Comparison of ENCODE assay signal across 15 cellular contexts in genomic region chr5:126461838-126462237, GRCh38. TPM values are rescaled to one million over a fixed set of nuclear protein-coding genes. Genes with fewer than 3 reads are reported as not detected.
DNase-seq lines count a peak whose midpoint lies in the region; ATAC-seq and TF ChIP-seq lines count a peak whose summit lies in the region.
"Had no signal": no experiment of that assay in that cellular context is flagged by ENCODE, and none has a peak within 500 bp of the region (broad histone marks: within the 10 kb centered on the region; RNA-seq: fewer than 3 reads in every experiment).

No MANE protein-coding gene starts in this region.

- H3K27ac Mint-ChIP-seq in osteocyte (ENCODE audit: unreplicated experiment): peak overlapping the region; percentile 72
- H3K27ac Mint-ChIP-seq: activated CD4-positive, alpha-beta T cell treated with anti-CD3 and anti-CD28 coated beads, Interleukin-2, amount 10 ng/mL, durations not matched to agents 7 days and 5 days; activated naive CD8-positive, alpha-beta T cell treated with anti-CD3 and anti-CD28 coated beads for 36 hours; H9 had no signal

- H3K9me3 Mint-ChIP-seq in osteocyte (ENCODE audit: unreplicated experiment): no peaks in the 10 kb centered on the region
- H3K9me3 Mint-ChIP-seq: activated CD4-positive, alpha-beta T cell treated with anti-CD3 and anti-CD28 coated beads, Interleukin-2, amount 10 ng/mL, durations not matched to agents 7 days and 5 days; activated naive CD8-positive, alpha-beta T cell treated with anti-CD3 and anti-CD28 coated beads for 36 hours; H9; stimulated activated effector memory CD8-positive, alpha-beta T cell treated with anti-CD3 and anti-CD28 coated beads, Interleukin-12 subunit alpha, Interleukin-12 subunit beta, amount 100 ng/mL, for 72 hours had no signal

- ATAC-seq in GM18511 (IDR thresholded peaks at IDR 0.05; ENCODE audit: unreplicated experiment) (peak; percentile 24), GM21737 (IDR thresholded peaks at IDR 0.05; ENCODE audit: unreplicated experiment) (peak; percentile 4), HG03520 (IDR thresholded peaks at IDR 0.05; ENCODE audit: unreplicated experiment) (peak; percentile 11), GM18867 (IDR thresholded peaks at IDR 0.05; ENCODE audit: unreplicated experiment) (no peak)
- ATAC-seq: stimulated activated effector memory CD8-positive, alpha-beta T cell treated with anti-CD3 and anti-CD28 coated beads, Interleukin-12 subunit alpha, Interleukin-12 subunit beta, amount 100 ng/mL, for 72 hours had no signal

- TF ChIP-seq CTCF in osteocyte (IDR thresholded peaks at IDR 0.05): no peak

- peaks cover 57% of the 10 kb centered on the region for H3K36me3 Mint-ChIP-seq in osteocyte (ENCODE audit: unreplicated experiment)

- no peak overlapping the region for H3K4me3 Mint-ChIP-seq in osteocyte (ENCODE audit: unreplicated experiment)
- H3K4me3 Mint-ChIP-seq: activated CD4-positive, alpha-beta T cell treated with anti-CD3 and anti-CD28 coated beads, Interleukin-2, amount 10 ng/mL, durations not matched to agents 7 days and 5 days; activated naive CD8-positive, alpha-beta T cell treated with anti-CD3 and anti-CD28 coated beads for 36 hours; H9; stimulated activated effector memory CD8-positive, alpha-beta T cell treated with anti-CD3 and anti-CD28 coated beads, Interleukin-12 subunit alpha, Interleukin-12 subunit beta, amount 100 ng/mL, for 72 hours had no signal

- DNase-seq in osteocyte (ENCODE audit: extremely low spot score, unreplicated experiment): no peak
- DNase-seq in activated CD4-positive, CD25-positive, alpha-beta regulatory T cell (lab: John Stamatoyannopoulos, UW): no peak
- no peak for DNase-seq in AG20443 (ENCODE audit: low spot score)
- DNase-seq in islet precursor cell: no peak
- DNase-seq: activated CD4-positive, alpha-beta T cell treated with anti-CD3 and anti-CD28 coated beads, Interleukin-2, amount 10 ng/mL, durations not matched to agents 7 days and 5 days; activated naive CD8-positive, alpha-beta T cell treated with anti-CD3 and anti-CD28 coated beads for 36 hours; H9; Kasumi-1; SJCRH30 had no signal

- no peaks in the 10 kb centered on the region for H3K27me3 Mint-ChIP-seq in osteocyte (ENCODE audit: unreplicated experiment)
- H3K27me3 Mint-ChIP-seq: activated CD4-positive, alpha-beta T cell treated with anti-CD3 and anti-CD28 coated beads, Interleukin-2, amount 10 ng/mL, durations not matched to agents 7 days and 5 days; activated naive CD8-positive, alpha-beta T cell treated with anti-CD3 and anti-CD28 coated beads for 36 hours had no signal

- H3K4me1 Mint-ChIP-seq in osteocyte (ENCODE audit: unreplicated experiment): peaks cover 30% of the 10 kb centered on the region

RNA-seq across cellular contexts. Expression of gene GRAMD2B, which starts 38.6 kb away (rescaled TPM):
- 78.2 and 93.7 TPM in 2 replicates for total RNA-seq in osteocyte
- total RNA-seq: NCI-H460 had no signal
